In genomic region chr19:45095496-45096413, GRCh38 we compare ENCODE assay signal across 1 cellular context.
TF ChIP-seq lines count a peak whose summit lies in the region.

No MANE protein-coding gene starts in this region.

TF ChIP-seq in SK-N-SH treated with all-trans-retinoic acid at 6 μM for 48 hours, 23 proteins besides CTCF, POLR2A, EP300 and RAD21 (continued from another document):
- TF ChIP-seq POU6F1 (CRISPR knock-in tag; IDR thresholded peaks at IDR 0.05; ENCODE audit: borderline replicate concordance, low read depth) (no peak), SNAI2 (CRISPR knock-in tag; IDR thresholded peaks at IDR 0.05) (no peak), ZC3H10 (CRISPR knock-in tag; IDR thresholded peaks at IDR 0.05) (no peak), OSR1 (CRISPR knock-in tag; IDR thresholded peaks at IDR 0.05) (no peak), TOX (CRISPR knock-in tag; IDR thresholded peaks at IDR 0.05; ENCODE audit: borderline replicate concordance) (no peak), ZFP30 (CRISPR knock-in tag; IDR thresholded peaks at IDR 0.05) (no peak), TSHZ2 (CRISPR knock-in tag; IDR thresholded peaks at IDR 0.05) (no peak)
